Comparison of ENCODE assay signal across 11 cellular contexts in the genomic region with DNA sequence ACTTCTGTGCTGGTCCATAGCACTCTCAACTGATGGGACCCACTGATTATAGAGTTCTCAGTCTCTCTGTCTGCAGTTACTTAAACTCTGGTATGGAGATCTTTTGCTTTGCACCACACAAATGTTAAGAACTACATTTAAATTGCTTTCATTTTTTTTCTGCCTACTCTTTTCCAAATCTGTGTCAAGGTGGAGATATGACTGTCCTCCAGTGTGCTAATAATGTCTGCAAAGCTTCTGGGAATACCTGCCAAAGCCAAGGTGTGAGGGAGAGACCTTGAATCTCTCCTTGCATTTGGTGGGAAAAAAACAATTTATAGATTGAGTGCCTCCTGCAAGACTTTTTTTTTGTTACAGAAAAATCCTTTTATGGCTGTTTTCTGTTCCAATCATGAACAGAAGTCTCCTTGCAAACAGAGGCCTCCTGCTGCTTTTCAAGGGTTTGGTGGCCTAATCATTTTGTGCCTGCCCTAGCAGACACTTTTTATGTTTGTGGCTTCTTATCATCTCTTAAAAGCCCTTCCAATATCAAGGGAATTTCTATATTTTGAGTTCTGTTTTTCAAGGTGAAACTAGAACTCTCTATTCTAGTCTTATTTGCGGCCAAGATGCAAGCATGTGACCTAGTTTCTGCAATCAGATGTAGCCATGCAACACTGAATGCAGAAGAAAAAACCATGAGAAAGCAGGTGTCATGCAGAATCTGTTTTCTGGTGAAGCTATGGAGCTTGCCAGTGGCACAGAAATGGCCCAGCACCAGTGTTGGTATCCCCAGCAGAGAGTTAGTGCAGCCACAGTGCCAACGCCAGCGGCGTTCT. TPM values are rescaled to one million over a fixed set of nuclear protein-coding genes. Genes with fewer than 3 reads are reported as not detected.
DNase-seq lines count a peak whose midpoint lies in the region; ATAC-seq and TF ChIP-seq lines count a peak whose summit lies in the region.
"Had no signal": no experiment of that assay in that cellular context is flagged by ENCODE, and none has a peak within 500 bp of the region (broad histone marks: within the 10 kb centered on the region; RNA-seq: fewer than 3 reads in every experiment).

No MANE protein-coding gene starts in this region.

- peaks cover 41% of the 10 kb centered on the region for H3K4me1 Mint-ChIP-seq in activated T-cell treated with anti-CD3 and anti-CD28 coated beads, Interleukin-2, amount 50 U/mL, for 72 hours (ENCODE audit: low read depth)
- peaks cover 27 to 55% of the 10 kb centered on the region in 2 donors for H3K4me1 Mint-ChIP-seq in stimulated activated naive B cell treated with anti-CD40 and anti-IgM and Interleukin-4, amounts not matched to agents 10 μg/mL and 1 μg/mL and 100 μg/mL, for 72 hours

- H3K4me3 Mint-ChIP-seq in activated T-cell treated with anti-CD3 and anti-CD28 coated beads, Interleukin-2, amount 50 U/mL, for 72 hours = peak overlapping the region; percentile 12 to 65
- peak overlapping the region; percentile 46 to 65 for H3K4me3 Mint-ChIP-seq in stimulated activated naive B cell treated with anti-CD40 and anti-IgM and Interleukin-4, amounts not matched to agents 10 μg/mL and 1 μg/mL and 100 μg/mL, for 72 hours
- H3K4me3 Mint-ChIP-seq: mesothelial cell of epicardium had no signal

- H3K4me1 ChIP-seq in tibial artery = peaks cover 0 to 16% (median 6%) of the 10 kb centered on the region in 4 donors

- DNase-seq in activated T-cell treated with anti-CD3 and anti-CD28 coated beads, Interleukin-2, amount 50 U/mL, for 72 hours = no peak
- no peak for DNase-seq in activated T-cell treated with anti-CD3 and anti-CD28 coated beads, Interleukin-2, amount 50 U/mL, for 1 hour
- DNase-seq in MV-4-11 (lab: John Stamatoyannopoulos, UW) (peak; percentile 38), tibial artery (no peak), middle frontal gyrus (ENCODE audit: extremely low spot score, low spot score) (no peak)
- no peak for DNase-seq in stimulated activated naive B cell treated with anti-CD40 and anti-IgM and Interleukin-4, amounts not matched to agents 10 μg/mL and 1 μg/mL and 100 μg/mL, for 72 hours
- DNase-seq in activated CD4-positive, alpha-beta T cell treated with anti-CD3 and anti-CD28 coated beads, Interleukin-2, amount 50 U/mL, for 4 hours = no peak
- DNase-seq: activated gamma-delta T cell treated with Interleukin-2 at 50 U/mL for 16 hours had no signal

- H3K36me3 Mint-ChIP-seq in activated T-cell treated with anti-CD3 and anti-CD28 coated beads, Interleukin-2, amount 50 U/mL, for 72 hours (ENCODE audit: insufficient read depth in 2 of 2) = peaks cover 0 to 2% of the 10 kb centered on the region in 2 donors
- peaks cover 0 to 3% of the 10 kb centered on the region in 2 donors for H3K36me3 Mint-ChIP-seq in stimulated activated naive B cell treated with anti-CD40 and anti-IgM and Interleukin-4, amounts not matched to agents 10 μg/mL and 1 μg/mL and 100 μg/mL, for 72 hours
- H3K36me3 Mint-ChIP-seq: mesothelial cell of epicardium had no signal

- H3K27ac Mint-ChIP-seq in activated T-cell treated with anti-CD3 and anti-CD28 coated beads, Interleukin-2, amount 50 U/mL, for 72 hours = peak overlapping the region; percentile 73
- H3K27ac Mint-ChIP-seq in stimulated activated naive B cell treated with anti-CD40 and anti-IgM and Interleukin-4, amounts not matched to agents 10 μg/mL and 1 μg/mL and 100 μg/mL, for 72 hours = peak overlapping the region; percentile 87
- H3K27ac Mint-ChIP-seq: mesothelial cell of epicardium had no signal

- ATAC-seq in activated T-cell treated with anti-CD3 and anti-CD28 coated beads, Interleukin-2, amount 50 U/mL, for 72 hours (replicated peaks in 1 of 2) = peak; percentile 64 to 68
- peak; percentile 75 for ATAC-seq in HG02763 (IDR thresholded peaks at IDR 0.05; ENCODE audit: unreplicated experiment)
- ATAC-seq in stimulated activated naive B cell treated with anti-CD40 and anti-IgM and Interleukin-4, amounts not matched to agents 10 μg/mL and 1 μg/mL and 100 μg/mL, for 72 hours (replicated peaks) = peak; percentile 91 to 95
- ATAC-seq: esophagus mucosa had no signal

- no peak overlapping the region for H3K4me3 ChIP-seq in tibial artery

- no peaks in the 10 kb centered on the region for H3K9me3 ChIP-seq in tibial artery

- no peak overlapping the region for H3K27ac ChIP-seq in tibial artery

- intact Hi-C loops in tibial artery (cut with DNase I; ENCODE audit: low total_unique reads) = loop anchor here (10.0 kb wide), 1 partner anchor 320 kb away; the partner anchor contains the start of gene CFAP206

- no peak for TF ChIP-seq CTCF in tibial artery (IDR thresholded peaks at IDR 0.05)

- no peaks in the 10 kb centered on the region for H3K9me3 Mint-ChIP-seq in activated T-cell treated with anti-CD3 and anti-CD28 coated beads, Interleukin-2, amount 50 U/mL, for 72 hours
- H3K9me3 Mint-ChIP-seq in stimulated activated naive B cell treated with anti-CD40 and anti-IgM and Interleukin-4, amounts not matched to agents 10 μg/mL and 1 μg/mL and 100 μg/mL, for 72 hours = no peaks in the 10 kb centered on the region
- H3K9me3 Mint-ChIP-seq: mesothelial cell of epicardium had no signal

- H3K27me3 Mint-ChIP-seq in activated T-cell treated with anti-CD3 and anti-CD28 coated beads, Interleukin-2, amount 50 U/mL, for 72 hours (ENCODE audit: low read depth) = peaks cover 31% of the 10 kb centered on the region
- no peaks in the 10 kb centered on the region for H3K27me3 Mint-ChIP-seq in stimulated activated naive B cell treated with anti-CD40 and anti-IgM and Interleukin-4, amounts not matched to agents 10 μg/mL and 1 μg/mL and 100 μg/mL, for 72 hours

- no peaks in the 10 kb centered on the region for H3K36me3 ChIP-seq in tibial artery

- no peaks in the 10 kb centered on the region for H3K27me3 ChIP-seq in tibial artery

RNA-seq across cellular contexts. Expression of gene AKIRIN2, which starts 23.2 kb away (rescaled TPM):
- total RNA-seq in activated T-cell treated with anti-CD3 and anti-CD28 coated beads, Interleukin-2, amount 50 U/mL, for 72 hours = 10 to 100 TPM; 64.5 to 71.0 TPM
